Comparison of ENCODE assay signal across 27 cellular contexts in genomic region chr21:37566790-37567725, GRCh38.
DNase-seq lines count a peak whose midpoint lies in the region; ATAC-seq, FAIRE-seq and TF ChIP-seq lines count a peak whose summit lies in the region.
"Had no signal": no experiment of that assay in that cellular context is flagged by ENCODE, and none has a peak within 500 bp of the region (broad histone marks: within the 10 kb centered on the region; RNA-seq: fewer than 3 reads in every experiment).

No MANE protein-coding gene starts in this region.

- H3K4me2 ChIP-seq in H1 (ENCODE audit: insufficient read depth in 1 of 2, low read depth in 2 of 2, low read length in 2 of 2): no peak overlapping the region

- no peak overlapping the region for H3K4ac ChIP-seq in H1 (replicated peaks; ENCODE audit: insufficient read length, low read depth, low read length)

- no peak overlapping the region for H3K56ac ChIP-seq in H1 (replicated peaks; ENCODE audit: insufficient read length, low read depth, low read length)

- H3K27me3 ChIP-seq in left ventricle myocardium inferior (ENCODE audit: low read depth) (no peaks in the 10 kb centered on the region), H1 (replicated peaks in 1 of 4; ENCODE audit: control insufficient read depth in 3 of 4, extremely low read depth in 1 of 4, insufficient read depth in 3 of 4, low read length in 3 of 4) (peaks cover 0 to 7% (median 3%) of the 10 kb centered on the region in 4 experiments; a peak in 5 of 7 replicates)
- H3K27me3 ChIP-seq: BE2C, esophagus squamous epithelium, thyroid gland had no signal

- no peak overlapping the region for H4K91ac ChIP-seq in H1 (replicated peaks; ENCODE audit: insufficient read length, low read length)

- CTCF ChIA-PET in H1 (lab: Charles Lee; ENCODE audit: partially characterized antibody): interaction anchor here (0.6 to 2.3 kb wide), 3 partner anchors 15 to 133 kb away, joined by 3 to 7 read pairs (median 3); no protein-coding TSS in a partner anchor

- intact Hi-C loops in left ventricle myocardium inferior (cut with micrococcal nuclease) (no loop called here), Right ventricle myocardium inferior (cut with DNase I) (no loop called here)

- TF ChIP-seq CTCF in left ventricle myocardium inferior (IDR thresholded peaks at IDR 0.05; ENCODE audit: borderline replicate concordance) (no peak), H1 (IDR thresholded peaks at IDR 0.05; ENCODE audit: control extremely low read depth in 1 of 3, insufficient read depth in 1 of 3, low read depth in 1 of 3, low read length in 3 of 3) (no peak), osteocyte (IDR thresholded peaks at IDR 0.05) (no peak)

- no peak for TF ChIP-seq POLR2A in H1 (IDR thresholded peaks at IDR 0.05; ENCODE audit: control extremely low read depth in 1 of 2, low read depth in 2 of 2, low read length in 2 of 2)

- H3K27me3 Mint-ChIP-seq in osteocyte (ENCODE audit: unreplicated experiment): no peaks in the 10 kb centered on the region

- no peak overlapping the region for H4K5ac ChIP-seq in H1 (ENCODE audit: insufficient read length, low read depth, low read length)

- no peaks in the 10 kb centered on the region for H4K20me1 ChIP-seq in H1 (replicated peaks in 1 of 2; ENCODE audit: control insufficient read depth in 1 of 2, insufficient read depth in 2 of 2, low read length in 2 of 2)

- no peak for TF ChIP-seq RAD21 in H1 (IDR thresholded peaks at IDR 0.05 in 1 of 2, conservative IDR thresholded peaks at IDR 0.05 in 1 of 2; ENCODE audit: low read depth in 2 of 2, low read length in 2 of 2)

- H4K8ac ChIP-seq in H1 (ENCODE audit: extremely low read depth, insufficient read depth, low read length): no peak overlapping the region

- H3K79me2 ChIP-seq in H1 (ENCODE audit: control insufficient read depth in 1 of 2, insufficient read depth in 2 of 2, low read length in 2 of 2): no peaks in the 10 kb centered on the region

- ATAC-seq in Right ventricle myocardium inferior: no peak
- ATAC-seq: left lobe of liver had no signal

- H3K36me3 ChIP-seq in left ventricle myocardium inferior (no peaks in the 10 kb centered on the region), H1 (ENCODE audit: control insufficient read depth in 2 of 4, insufficient read depth in 4 of 4, low read length in 3 of 4) (no peaks in the 10 kb centered on the region)
- H3K36me3 ChIP-seq: BE2C, esophagus squamous epithelium, thyroid gland, WERI-Rb-1 had no signal

- H3K4me3 ChIP-seq in left ventricle myocardium inferior (no peak overlapping the region), H1 (ENCODE audit: extremely low read depth in 1 of 4, insufficient read depth in 2 of 4, low read depth in 3 of 4, low read length in 4 of 4) (no peak overlapping the region)
- H3K4me3 ChIP-seq: esophagus squamous epithelium, thyroid gland had no signal

- peak overlapping the region; percentile 28; the same call in 1 of the 2 replicates for H2BK12ac ChIP-seq in H1 (ENCODE audit: low read depth, low read length)

- no peak overlapping the region for H3K27ac Mint-ChIP-seq in osteocyte (ENCODE audit: unreplicated experiment)
- H3K27ac Mint-ChIP-seq: activated CD4-positive, alpha-beta T cell treated with anti-CD3 and anti-CD28 coated beads, Interleukin-2, amount 10 ng/mL, durations not matched to agents 7 days and 5 days; activated naive CD4-positive, alpha-beta T cell treated with anti-CD3 and anti-CD28 coated beads for 36 hours; endodermal cell had no signal

- no peak overlapping the region for H3K14ac ChIP-seq in H1 (ENCODE audit: insufficient read length)

- no peak overlapping the region for H2AFZ ChIP-seq in H1 (ENCODE audit: low read length)

- peak overlapping the region; percentile 60 for H3K27ac ChIP-seq in left ventricle myocardium inferior (replicated peaks)
- no peak overlapping the region for H3K27ac ChIP-seq in H1 (ENCODE audit: low read depth, low read length)
- H3K27ac ChIP-seq: esophagus squamous epithelium, thyroid gland, WERI-Rb-1 had no signal

- H3K4me3 Mint-ChIP-seq in osteocyte (ENCODE audit: unreplicated experiment): no peak overlapping the region
- H3K4me3 Mint-ChIP-seq: activated CD4-positive, alpha-beta T cell treated with anti-CD3 and anti-CD28 coated beads, Interleukin-2, amount 10 ng/mL, durations not matched to agents 7 days and 5 days; activated naive CD4-positive, alpha-beta T cell treated with anti-CD3 and anti-CD28 coated beads for 36 hours; endodermal cell had no signal

- no peak overlapping the region for H3K18ac ChIP-seq in H1 (ENCODE audit: extremely low read depth, low read length)

- no peaks in the 10 kb centered on the region for H3K9me3 Mint-ChIP-seq in osteocyte (ENCODE audit: unreplicated experiment)
- H3K9me3 Mint-ChIP-seq: activated CD4-positive, alpha-beta T cell treated with anti-CD3 and anti-CD28 coated beads, Interleukin-2, amount 10 ng/mL, durations not matched to agents 7 days and 5 days; activated naive CD4-positive, alpha-beta T cell treated with anti-CD3 and anti-CD28 coated beads for 36 hours; naive B cell had no signal

- DNase-seq in left ventricle myocardium inferior (no peak), Right ventricle myocardium inferior (ENCODE audit: missing footprints) (no peak), H1 (ENCODE audit: low read depth in 1 of 2, low spot score in 2 of 2) (no peak), osteocyte (ENCODE audit: extremely low spot score, unreplicated experiment) (peak; percentile 32), ureter (ENCODE audit: low spot score) (peak; percentile 31), NCI-H748 treated with DMSO at 0.1 percent for 48 hours (lab: John Stamatoyannopoulos, UW) (no peak), H4 (ENCODE audit: low spot score) (no peak)
- DNase-seq: activated CD4-positive, alpha-beta T cell treated with anti-CD3 and anti-CD28 coated beads, Interleukin-2, amount 10 ng/mL, durations not matched to agents 7 days and 5 days; activated naive CD4-positive, alpha-beta T cell treated with anti-CD3 and anti-CD28 coated beads for 36 hours; activated T-cell treated with anti-CD3 and anti-CD28 coated beads, Interleukin-2, amount 50 U/mL, for 48 hours; BE2C; DMS53; endodermal cell; esophagus squamous epithelium; hippocampal formation; mesendoderm; naive B cell; NCI-H446 treated with DMSO at 0.1 percent for 48 hours; stimulated activated naive CD4-positive, alpha-beta T cell treated with Interleukin-2 at 50 U/mL for 16 hours; T1000; thyroid gland; WERI-Rb-1 had no signal

- peaks cover 5% of the 10 kb centered on the region; the same call in 1 of the 2 replicates for H3K23me2 ChIP-seq in H1 (ENCODE audit: low read depth, low read length)

- no peak overlapping the region for H2BK20ac ChIP-seq in H1 (ENCODE audit: low read length)

- H3K23ac ChIP-seq in H1 (ENCODE audit: insufficient read length): no peak overlapping the region

- no peak overlapping the region for H2BK120ac ChIP-seq in H1 (replicated peaks; ENCODE audit: low read depth, low read length)

- WGBS in H1 (ENCODE audit: extremely low coverage in 1 of 2, insufficient coverage in 1 of 2, insufficient read length in 1 of 2, insufficient replicate concordance in 2 of 2, low coverage in 1 of 2, low lambda C conversion rate in 2 of 2, missing lambda C conversion rate in 1 of 2), 2 experiments: 88% methylated on average over 16 of the region's 16 CpGs; no CpG with 5 or more reads in 1 of the 2 experiments

- no peak overlapping the region for H2AK5ac ChIP-seq in H1 (ENCODE audit: low read depth, low read length)

- no peaks in the 10 kb centered on the region for H3K36me3 Mint-ChIP-seq in osteocyte (ENCODE audit: unreplicated experiment)

- H3K9ac ChIP-seq in H1 (replicated peaks in 1 of 4; ENCODE audit: extremely low read depth in 1 of 4, low read depth in 3 of 4, low read length in 3 of 4): no peak overlapping the region

- H3K9me3 ChIP-seq in left ventricle myocardium inferior (replicated peaks): no peaks in the 10 kb centered on the region
- H3K9me3 ChIP-seq in H1 (ENCODE audit: insufficient read depth in 2 of 2, low read depth in 1 of 2, low read length in 1 of 2): peaks cover 0 to 9% of the 10 kb centered on the region in 2 experiments; a peak in 1 of 4 replicates
- H3K9me3 ChIP-seq: BE2C, esophagus squamous epithelium, thyroid gland had no signal

- no peaks in the 10 kb centered on the region for H3K79me1 ChIP-seq in H1 (ENCODE audit: low read depth, low read length)

- H3K4me1 Mint-ChIP-seq in osteocyte (ENCODE audit: unreplicated experiment): peaks cover 19% of the 10 kb centered on the region

- peak overlapping the region; percentile 8; the same call in 1 of the 2 replicates for H2BK15ac ChIP-seq in H1 (ENCODE audit: low read length)

- FAIRE-seq in H1 (lab: Jason Lieb, UNC): no peak
- FAIRE-seq: bronchial epithelial cell, frontal cortex, G401.6, H54 had no signal

- no peak for TF ChIP-seq EP300 in H1 (IDR thresholded peaks at IDR 0.05; ENCODE audit: borderline replicate concordance in 1 of 2, low read depth in 2 of 2, low read length in 2 of 2)

- H2BK5ac ChIP-seq in H1 (ENCODE audit: low read depth, low read length): no peak overlapping the region

- peaks cover 45% of the 10 kb centered on the region for H3K4me1 ChIP-seq in left ventricle myocardium inferior
- H3K4me1 ChIP-seq in H1 (replicated peaks in 1 of 4; ENCODE audit: control insufficient read depth in 3 of 4, insufficient read depth in 4 of 4, low read length in 3 of 4): peaks cover 4 to 16% (median 12%) of the 10 kb centered on the region in 4 experiments
- H3K4me1 ChIP-seq: BE2C had no signal

- POLR2A ChIA-PET in H1 (lab: Charles Lee; ENCODE audit: partially characterized antibody): no interaction called here

TF ChIP-seq in H1, 55 proteins besides CTCF, POLR2A, EP300 and RAD21:
- TF ChIP-seq CHD1 (IDR thresholded peaks at IDR 0.05; ENCODE audit: low read depth, low read length) (no peak), HDAC6 (IDR thresholded peaks at IDR 0.05; ENCODE audit: low read depth, low read length) (no peak), SAP30 (IDR thresholded peaks at IDR 0.05; ENCODE audit: insufficient read depth, insufficient replicate concordance, low read length) (no peak), CEBPB (IDR thresholded peaks at IDR 0.05; ENCODE audit: low read depth, low read length) (no peak), CBX5 (IDR thresholded peaks at IDR 0.05; ENCODE audit: low read depth, low read length) (no peak), RXRA (IDR thresholded peaks at IDR 0.05; ENCODE audit: insufficient read depth, low read depth, low read length) (no peak), NANOG (IDR thresholded peaks at IDR 0.05; ENCODE audit: insufficient read depth, low read depth, low read length, poor library complexity, severe bottlenecking) (no peak), SP2 (IDR thresholded peaks at IDR 0.05; ENCODE audit: low read length) (no peak)
- TF ChIP-seq, protein P1, sequence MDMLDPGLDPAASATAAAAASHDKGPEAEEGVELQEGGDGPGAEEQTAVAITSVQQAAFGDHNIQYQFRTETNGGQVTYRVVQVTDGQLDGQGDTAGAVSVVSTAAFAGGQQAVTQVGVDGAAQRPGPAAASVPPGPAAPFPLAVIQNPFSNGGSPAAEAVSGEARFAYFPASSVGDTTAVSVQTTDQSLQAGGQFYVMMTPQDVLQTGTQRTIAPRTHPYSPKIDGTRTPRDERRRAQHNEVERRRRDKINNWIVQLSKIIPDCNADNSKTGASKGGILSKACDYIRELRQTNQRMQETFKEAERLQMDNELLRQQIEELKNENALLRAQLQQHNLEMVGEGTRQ (IDR thresholded peaks at IDR 0.05; ENCODE audit: low read length): no peak

Comparison
In these comparisons a context has a peak if more than half of its experiments do, and no peak if none do; other contexts are left out.
1. DNase-seq: peak in osteocyte (single experiment) and ureter (single experiment); none in left ventricle myocardium inferior (single experiment), Right ventricle myocardium inferior (single experiment), H1 (0 of 2), NCI-H748 treated with DMSO at 0.1 percent for 48 hours (single experiment) and H4 (single experiment).